11 cellular contexts compared by ENCODE assay signal in the genomic region with DNA sequence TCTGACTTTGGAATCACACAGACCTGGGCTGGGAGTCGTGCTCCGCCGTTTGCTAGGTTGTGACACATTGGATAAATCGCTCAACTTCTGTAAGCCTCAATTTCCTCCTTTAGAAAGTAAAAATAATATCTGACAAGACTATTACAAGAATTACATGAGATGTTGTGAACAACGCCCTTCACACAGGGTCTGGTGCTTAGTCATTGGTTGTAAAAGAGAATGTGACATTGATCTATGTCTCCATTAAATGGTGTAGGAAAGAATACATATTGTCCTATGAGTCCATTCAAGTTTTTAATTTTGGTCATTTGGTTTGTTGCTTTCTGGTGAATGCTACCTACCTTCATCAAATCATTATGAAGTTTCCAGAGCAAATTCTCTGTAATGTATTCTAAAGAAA. TPM values are rescaled to one million over a fixed set of nuclear protein-coding genes. Genes with fewer than 3 reads are reported as not detected.
"Had no signal": no experiment of that assay in that cellular context is flagged by ENCODE, and none has a peak within 500 bp of the region (broad histone marks: within the 10 kb centered on the region; RNA-seq: fewer than 3 reads in every experiment).

No MANE protein-coding gene starts in this region.

- ATAC-seq: psoas muscle, right lobe of liver had no signal

- H3K27ac ChIP-seq: esophagus muscularis mucosa, psoas muscle, right lobe of liver had no signal

- H3K4me1 ChIP-seq: psoas muscle, right lobe of liver had no signal

- DNase-seq: activated naive CD4-positive, alpha-beta T cell treated with anti-CD3 and anti-CD28 coated beads for 36 hours; cerebellar nuclear complex; occipital lobe; psoas muscle; right lobe of liver; stimulated activated CD4-positive, alpha-beta T cell treated with anti-CD3 and anti-CD28 coated beads, Interleukin-12 subunit alpha, Interleukin-12 subunit beta, amount 100 ng/mL, for 4 hours; stimulated activated naive CD4-positive, alpha-beta T cell treated with Interleukin-2 at 50 U/mL for 16 hours; SW 1271; trophoblast cell had no signal

- H3K36me3 ChIP-seq: esophagus muscularis mucosa, right lobe of liver had no signal

- H3K4me3 ChIP-seq: esophagus muscularis mucosa, psoas muscle, right lobe of liver had no signal

- H3K27me3 ChIP-seq: esophagus muscularis mucosa, right lobe of liver had no signal

- H3K9me3 ChIP-seq: esophagus muscularis mucosa, psoas muscle, right lobe of liver had no signal

RNA-seq across cellular contexts. Expression of gene ADRB1, which starts 12.6 kb away (rescaled TPM):
- total RNA-seq: activated naive CD4-positive, alpha-beta T cell treated with anti-CD3 and anti-CD28 coated beads for 36 hours; activated T-helper 1 cell treated with anti-CD3 and anti-CD28 coated beads, Interleukin-12 subunit alpha, Interleukin-12 subunit beta, Interleukin-2, Interleukin-4 antibody, amounts not matched to agents 30 ng/mL and 10 ng/mL and 1 ng/mL, durations not matched to agents 14 hours and 24 hours and 36 hours had no signal
